ENCODE assay signal across 1 cellular context in genomic region chr3:114498779-114499370, GRCh38.
A peak's percentile ranks its signal among the peaks of the same experiment; 100 is the strongest.
TF ChIP-seq lines count a peak whose summit lies in the region.

No MANE protein-coding gene starts in this region.

TF ChIP-seq in K562, 482 proteins besides CTCF, POLR2A, EP300 and RAD21 (continued from another document):
- TF ChIP-seq, protein P1, sequence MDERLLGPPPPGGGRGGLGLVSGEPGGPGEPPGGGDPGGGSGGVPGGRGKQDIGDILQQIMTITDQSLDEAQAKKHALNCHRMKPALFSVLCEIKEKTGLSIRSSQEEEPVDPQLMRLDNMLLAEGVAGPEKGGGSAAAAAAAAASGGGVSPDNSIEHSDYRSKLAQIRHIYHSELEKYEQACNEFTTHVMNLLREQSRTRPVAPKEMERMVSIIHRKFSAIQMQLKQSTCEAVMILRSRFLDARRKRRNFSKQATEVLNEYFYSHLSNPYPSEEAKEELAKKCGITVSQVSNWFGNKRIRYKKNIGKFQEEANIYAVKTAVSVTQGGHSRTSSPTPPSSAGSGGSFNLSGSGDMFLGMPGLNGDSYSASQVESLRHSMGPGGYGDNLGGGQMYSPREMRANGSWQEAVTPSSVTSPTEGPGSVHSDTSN (CRISPR knock-in tag; IDR thresholded peaks at IDR 0.05; ENCODE audit: low read depth) = no peak
- TF ChIP-seq, protein P1 (tag; conservative IDR thresholded peaks at IDR 0.05; ENCODE audit: low read depth) = peak; percentile 69
